7 cellular contexts compared by ENCODE assay signal in genomic region chr1:64471724-64472276, GRCh38. TPM values are rescaled to one million over a fixed set of nuclear protein-coding genes. Genes with fewer than 3 reads are reported as not detected.
A peak's percentile ranks its signal among the peaks of the same experiment; 100 is the strongest.
DNase-seq lines count a peak whose midpoint lies in the region; ATAC-seq and TF ChIP-seq lines count a peak whose summit lies in the region.

No MANE protein-coding gene starts in this region.

- H3K27ac ChIP-seq in GM23338 (ENCODE audit: low read depth) (peak overlapping the region; percentile 73), gastroesophageal sphincter (peak overlapping the region; percentile 31 to 88 (median 73))

- H4K20me1 ChIP-seq in GM23338 (replicated peaks; ENCODE audit: insufficient read depth), result 0 out of 2 replicates have a peak, but pooled peaks cover 3% of the 10 kb centered on the region

- H3K36me3 Mint-ChIP-seq in GM23338 (ENCODE audit: low read depth), result peaks cover 15% of the 10 kb centered on the region
- H3K36me3 Mint-ChIP-seq in T-cell, result no peaks in the 10 kb centered on the region

- no peak overlapping the region for H2AFZ ChIP-seq in GM23338

- no peak for TF ChIP-seq POLR2A in gastroesophageal sphincter (IDR thresholded peaks at IDR 0.05)

- H3K4me1 Mint-ChIP-seq in GM23338 (peaks cover 52% of the 10 kb centered on the region), T-cell (peaks cover 18 to 36% (median 23%) of the 10 kb centered on the region in 3 donors)

- TF ChIP-seq EP300 in gastroesophageal sphincter (IDR thresholded peaks at IDR 0.05), result no peak

- H3K27me3 Mint-ChIP-seq in GM23338 (ENCODE audit: insufficient read depth, low read depth, poor library complexity) (peaks cover 26% of the 10 kb centered on the region), T-cell (peaks cover 31 to 47% of the 10 kb centered on the region in 2 donors)

- H3K9me2 ChIP-seq in GM23338 (ENCODE audit: insufficient read depth), result no peaks in the 10 kb centered on the region

- no peaks in the 10 kb centered on the region for H3K9me3 Mint-ChIP-seq in GM23338
- no peaks in the 10 kb centered on the region for H3K9me3 Mint-ChIP-seq in T-cell

- no peak for TF ChIP-seq CTCF in GM23338 (conservative IDR thresholded peaks at IDR 0.05; ENCODE audit: low read depth in 2 of 2)
- TF ChIP-seq CTCF in gastroesophageal sphincter (IDR thresholded peaks at IDR 0.05), result no peak

- peaks cover 49% of the 10 kb centered on the region for H3K79me2 ChIP-seq in GM23338 (replicated peaks; ENCODE audit: insufficient read depth)

- H3K4me3 ChIP-seq in GM23338, result peak overlapping the region; percentile 63
- H3K4me3 ChIP-seq in gastroesophageal sphincter, result peak overlapping the region; percentile 39 to 80
- H3K4me3 ChIP-seq in skeletal muscle satellite cell (ENCODE audit: low read length), result peak overlapping the region; percentile 81

- 27 to 31% methylated on average over 12 of the region's 14 CpGs for WGBS in gastroesophageal sphincter (ENCODE audit: low coverage in 1 of 2), 2 donors

- peaks cover 28% of the 10 kb centered on the region for H3K27me3 ChIP-seq in GM23338 (ENCODE audit: insufficient read depth)
- H3K27me3 ChIP-seq in gastroesophageal sphincter, result peaks cover 10% of the 10 kb centered on the region
- H3K27me3 ChIP-seq in skeletal muscle satellite cell (ENCODE audit: control insufficient read depth, insufficient read depth, low read length), result peaks cover 18% of the 10 kb centered on the region

- ATAC-seq in GM23338, result no peak
- ATAC-seq in T-cell (replicated peaks in 1 of 4), result no peak
- no peak for ATAC-seq in gastroesophageal sphincter
- no peak for ATAC-seq in HG02840 (IDR thresholded peaks at IDR 0.05; ENCODE audit: low FRiP score, unreplicated experiment)

- H3K4me1 ChIP-seq in GM23338 (ENCODE audit: insufficient read depth) (peaks cover 40% of the 10 kb centered on the region), gastroesophageal sphincter (peaks cover 0 to 67% (median 0%) of the 10 kb centered on the region in 3 donors), skeletal muscle satellite cell (ENCODE audit: control insufficient read depth, insufficient read depth, low read length) (peaks cover 20% of the 10 kb centered on the region)

- H3K4me2 ChIP-seq in GM23338, result peak overlapping the region; percentile 84
- H3K4me2 ChIP-seq in skeletal muscle satellite cell (ENCODE audit: low read length), result peak overlapping the region; percentile 88

- no peaks in the 10 kb centered on the region for H3K36me3 ChIP-seq in GM23338 (ENCODE audit: insufficient read depth)
- H3K36me3 ChIP-seq in gastroesophageal sphincter, result no peaks in the 10 kb centered on the region
- no peaks in the 10 kb centered on the region for H3K36me3 ChIP-seq in skeletal muscle satellite cell (ENCODE audit: insufficient read depth, low read length)

- no peaks in the 10 kb centered on the region for H3F3A ChIP-seq in GM23338 (replicated peaks; ENCODE audit: low read depth)

- H3K9ac ChIP-seq in skeletal muscle satellite cell (ENCODE audit: low read depth, low read length), result peak overlapping the region; percentile 74

- CTCF ChIA-PET in T-cell (lab: Charles Lee), result no interaction called here

- H3K9me3 ChIP-seq in gastroesophageal sphincter (no peaks in the 10 kb centered on the region), skeletal muscle satellite cell (replicated peaks; ENCODE audit: low read length) (no peaks in the 10 kb centered on the region)

- H3K27ac Mint-ChIP-seq in GM23338 (peak overlapping the region; percentile 83), T-cell (peak overlapping the region in 1 of 2 donors; percentile 71)

- DNase-seq in GM23338 (ENCODE audit: low spot score) (peak; percentile 47), T-cell (no peak), MV-4-11 (lab: John Stamatoyannopoulos, UW) (no peak)
- DNase-seq in stimulated activated CD4-positive, alpha-beta T cell treated with anti-CD3 and anti-CD28 coated beads, Interleukin-1b, Interleukin-23, amount 100 ng/mL, for 48 hours, result no peak

- H3K4me3 Mint-ChIP-seq in GM23338 (peak overlapping the region; percentile 88), T-cell (peak overlapping the region; percentile 62 to 97 (median 85))

- POLR2A ChIA-PET in T-cell (lab: Charles Lee), result no interaction called here

TF ChIP-seq in GM23338, 12 proteins besides CTCF, POLR2A, EP300 and RAD21:
- TF ChIP-seq POLR2AphosphoS5 (IDR thresholded peaks at IDR 0.05; ENCODE audit: low read depth), result 0 out of 2 replicates have a peak, but pooled peaks have one; percentile 28
- no peak for TF ChIP-seq NANOG (IDR thresholded peaks at IDR 0.05; ENCODE audit: borderline replicate concordance)

RNA-seq across cellular contexts. Expression of gene CACHD1, which starts 1.9 kb away (rescaled TPM):
- total RNA-seq in GM23338 (2014; rRNA removed; shearing (Covaris generic)), result 40.7 and 43.7 TPM in 2 replicates
- 10.9 and 12.6 TPM in 2 replicates for polyA plus RNA-seq in GM23338 (2016; fragmentation: Nextera tagmentation; extraction: Ambion mirVana)
- total RNA-seq in T-cell (1 to 10 TPM in 4 of 5 donors, under 1 TPM in 1; 0.49 to 7.3 (median 2.2) TPM), gastroesophageal sphincter (10 to 100 TPM in 2 of 4 donors, 1 to 10 TPM in 2; 7.7 to 20.1 (median 9.8) TPM)
- 5.2 and 5.3 TPM in 2 replicates for total RNA-seq in skeletal muscle satellite cell (2012; rRNA removed)
